ENCODE assay signal across 15 cellular contexts in the genomic region with DNA sequence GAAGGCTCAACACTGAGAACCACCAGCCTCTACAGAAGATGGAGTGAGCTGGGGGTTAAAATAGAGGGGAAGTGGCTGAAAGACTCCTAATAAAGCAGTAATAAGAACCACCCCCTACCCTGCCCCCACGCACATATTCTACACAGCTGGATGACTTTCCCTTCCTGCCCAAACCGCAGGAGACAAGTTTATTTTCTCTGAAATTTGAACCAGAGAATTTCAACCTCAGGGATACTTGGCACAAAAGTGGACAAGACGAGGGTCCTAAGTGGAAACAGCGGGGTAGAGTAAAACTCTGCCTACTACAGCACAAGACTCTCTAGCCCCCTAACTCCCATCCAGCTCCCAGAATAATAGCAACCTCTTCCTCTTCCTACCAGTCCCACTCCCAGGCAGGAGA. TPM values are rescaled to one million over a fixed set of nuclear protein-coding genes. Genes with fewer than 3 reads are reported as not detected.
A peak's percentile ranks its signal among the peaks of the same experiment; 100 is the strongest.
DNase-seq lines count a peak whose midpoint lies in the region; ATAC-seq, FAIRE-seq and TF ChIP-seq lines count a peak whose summit lies in the region.
"Had no signal": no experiment of that assay in that cellular context is flagged by ENCODE, and none has a peak within 500 bp of the region (broad histone marks: within the 10 kb centered on the region; RNA-seq: fewer than 3 reads in every experiment).

No MANE protein-coding gene starts in this region.

- no peaks in the 10 kb centered on the region for H3K27me3 ChIP-seq in spleen (replicated peaks in 1 of 7)
- H3K27me3 ChIP-seq: vagina had no signal

- peaks cover 0 to 72% (median 17%) of the 10 kb centered on the region in 6 donors for H3K36me3 ChIP-seq in spleen

- POLR2A ChIA-PET in WTC11 (lab: Charles Lee) = no interaction called here

- H3K9me3 Mint-ChIP-seq in WTC11 = no peaks in the 10 kb centered on the region
- H3K9me3 Mint-ChIP-seq in stimulated activated naive B cell treated with anti-CD40 and anti-IgM and Interleukin-4, amounts not matched to agents 10 μg/mL and 1 μg/mL and 100 μg/mL, for 72 hours = peaks cover 0 to 2% of the 10 kb centered on the region in 2 donors

- H3K4me1 ChIP-seq in spleen = peaks cover 0 to 43% (median 15%) of the 10 kb centered on the region in 6 donors
- H3K4me1 ChIP-seq: vagina had no signal

- no peak overlapping the region for H3K4me3 Mint-ChIP-seq in WTC11
- peak overlapping the region in 1 of 2 donors; percentile 12 for H3K4me3 Mint-ChIP-seq in stimulated activated naive B cell treated with anti-CD40 and anti-IgM and Interleukin-4, amounts not matched to agents 10 μg/mL and 1 μg/mL and 100 μg/mL, for 72 hours

- 37 to 44% (median 39%) methylated on average over 4 of the region's 4 CpGs for WGBS in spleen, 5 donors

- H3K4me1 Mint-ChIP-seq in WTC11 = peaks cover 17% of the 10 kb centered on the region
- peaks cover 18 to 56% of the 10 kb centered on the region in 2 donors for H3K4me1 Mint-ChIP-seq in stimulated activated naive B cell treated with anti-CD40 and anti-IgM and Interleukin-4, amounts not matched to agents 10 μg/mL and 1 μg/mL and 100 μg/mL, for 72 hours

- peak; percentile 51 for DNase-seq in H4 (ENCODE audit: low spot score)
- DNase-seq in WTC11 (ENCODE audit: low spot score) = no peak
- peak; percentile 2 for DNase-seq in glomerular visceral epithelial cell (ENCODE audit: extremely low spot score)
- no peak for DNase-seq in stimulated activated naive B cell treated with anti-CD40 and anti-IgM and Interleukin-4, amounts not matched to agents 10 μg/mL and 1 μg/mL and 100 μg/mL, for 72 hours
- DNase-seq in spleen = no peak
- no peak for DNase-seq in urothelium cell line (ENCODE audit: low spot score)
- DNase-seq: activated CD4-positive, CD25-positive, alpha-beta regulatory T cell; activated T-cell treated with anti-CD3 and anti-CD28 coated beads, Interleukin-2, amount 50 U/mL, for 48 hours; cerebellar nuclear complex; DMS79; glutamatergic neuron; mesendoderm; RPMI8226 had no signal

- CTCF ChIA-PET in WTC11 (lab: Charles Lee) = interaction anchor here (1.1 kb wide), 1 partner anchor 32 kb away, joined by 3 read pairs; no protein-coding TSS in a partner anchor

- no peaks in the 10 kb centered on the region for H3K27me3 Mint-ChIP-seq in WTC11 (ENCODE audit: low read depth)
- H3K27me3 Mint-ChIP-seq in stimulated activated naive B cell treated with anti-CD40 and anti-IgM and Interleukin-4, amounts not matched to agents 10 μg/mL and 1 μg/mL and 100 μg/mL, for 72 hours = no peaks in the 10 kb centered on the region

- no peak for TF ChIP-seq POLR2A in spleen (IDR thresholded peaks at IDR 0.05)

- peak overlapping the region in 4 of 8 donors; percentile 42 to 56 (median 48) for H3K27ac ChIP-seq in spleen
- H3K27ac ChIP-seq: vagina had no signal

- no peak overlapping the region for H3K4me3 ChIP-seq in spleen
- H3K4me3 ChIP-seq: vagina had no signal

- FAIRE-seq in urothelium cell line (lab: Jason Lieb, UNC) = no peak

- peak; percentile 44; the same call in 1 of the 2 replicates for ATAC-seq in WTC11
- peak; percentile 31 to 39 for ATAC-seq in stimulated activated naive B cell treated with anti-CD40 and anti-IgM and Interleukin-4, amounts not matched to agents 10 μg/mL and 1 μg/mL and 100 μg/mL, for 72 hours (replicated peaks)
- no peak for ATAC-seq in HG03571 (IDR thresholded peaks at IDR 0.05; ENCODE audit: unreplicated experiment)

- TF ChIP-seq CTCF in WTC11 (IDR thresholded peaks at IDR 0.05) = no peak
- no peak for TF ChIP-seq CTCF in spleen (IDR thresholded peaks at IDR 0.05 in 8 of 11, conservative IDR thresholded peaks at IDR 0.05 in 3 of 11)

- no peaks in the 10 kb centered on the region for H3K9me3 ChIP-seq in spleen
- H3K9me3 ChIP-seq: vagina had no signal

- H3K27ac Mint-ChIP-seq in WTC11 = no peak overlapping the region
- peak overlapping the region; percentile 91 for H3K27ac Mint-ChIP-seq in stimulated activated naive B cell treated with anti-CD40 and anti-IgM and Interleukin-4, amounts not matched to agents 10 μg/mL and 1 μg/mL and 100 μg/mL, for 72 hours

- intact Hi-C loops in spleen (cut with DNase I; ENCODE audit: low total_unique reads) = no loop called here

- H3K36me3 Mint-ChIP-seq in WTC11 = no peaks in the 10 kb centered on the region
- peaks cover 31 to 49% of the 10 kb centered on the region in 2 donors for H3K36me3 Mint-ChIP-seq in stimulated activated naive B cell treated with anti-CD40 and anti-IgM and Interleukin-4, amounts not matched to agents 10 μg/mL and 1 μg/mL and 100 μg/mL, for 72 hours

TF ChIP-seq in WTC11, 78 proteins besides CTCF, POLR2A, EP300 and RAD21:
- TF ChIP-seq E2F5 (CRISPR knock-in tag; IDR thresholded peaks at IDR 0.05) (no peak), ZNF232 (CRISPR knock-in tag; IDR thresholded peaks at IDR 0.05) (no peak), KAT7 (CRISPR knock-in tag; IDR thresholded peaks at IDR 0.05; ENCODE audit: borderline replicate concordance) (no peak), ATF1 (CRISPR knock-in tag; IDR thresholded peaks at IDR 0.05) (no peak), RELA (CRISPR knock-in tag; IDR thresholded peaks at IDR 0.05; ENCODE audit: borderline replicate concordance) (no peak), TCF7 (CRISPR knock-in tag; IDR thresholded peaks at IDR 0.05; ENCODE audit: low read depth) (no peak), GTF2I (CRISPR knock-in tag; conservative IDR thresholded peaks at IDR 0.05) (no peak), OVOL2 (CRISPR knock-in tag; IDR thresholded peaks at IDR 0.05; ENCODE audit: borderline replicate concordance) (no peak), HMGA2 (CRISPR knock-in tag; IDR thresholded peaks at IDR 0.05) (no peak), ZNF416 (CRISPR knock-in tag; IDR thresholded peaks at IDR 0.05) (no peak), NR3C1 (CRISPR knock-in tag; conservative IDR thresholded peaks at IDR 0.05; ENCODE audit: low read depth) (no peak), TP53 (CRISPR knock-in tag; IDR thresholded peaks at IDR 0.05) (no peak), ZNF121 (CRISPR knock-in tag; IDR thresholded peaks at IDR 0.05) (no peak), ZSCAN18 (CRISPR knock-in tag; IDR thresholded peaks at IDR 0.05) (no peak)
- TF ChIP-seq, protein P1, sequence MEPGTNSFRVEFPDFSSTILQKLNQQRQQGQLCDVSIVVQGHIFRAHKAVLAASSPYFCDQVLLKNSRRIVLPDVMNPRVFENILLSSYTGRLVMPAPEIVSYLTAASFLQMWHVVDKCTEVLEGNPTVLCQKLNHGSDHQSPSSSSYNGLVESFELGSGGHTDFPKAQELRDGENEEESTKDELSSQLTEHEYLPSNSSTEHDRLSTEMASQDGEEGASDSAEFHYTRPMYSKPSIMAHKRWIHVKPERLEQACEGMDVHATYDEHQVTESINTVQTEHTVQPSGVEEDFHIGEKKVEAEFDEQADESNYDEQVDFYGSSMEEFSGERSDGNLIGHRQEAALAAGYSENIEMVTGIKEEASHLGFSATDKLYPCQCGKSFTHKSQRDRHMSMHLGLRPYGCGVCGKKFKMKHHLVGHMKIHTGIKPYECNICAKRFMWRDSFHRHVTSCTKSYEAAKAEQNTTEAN (CRISPR knock-in tag; IDR thresholded peaks at IDR 0.05) = no peak
- TF ChIP-seq, protein P2, sequence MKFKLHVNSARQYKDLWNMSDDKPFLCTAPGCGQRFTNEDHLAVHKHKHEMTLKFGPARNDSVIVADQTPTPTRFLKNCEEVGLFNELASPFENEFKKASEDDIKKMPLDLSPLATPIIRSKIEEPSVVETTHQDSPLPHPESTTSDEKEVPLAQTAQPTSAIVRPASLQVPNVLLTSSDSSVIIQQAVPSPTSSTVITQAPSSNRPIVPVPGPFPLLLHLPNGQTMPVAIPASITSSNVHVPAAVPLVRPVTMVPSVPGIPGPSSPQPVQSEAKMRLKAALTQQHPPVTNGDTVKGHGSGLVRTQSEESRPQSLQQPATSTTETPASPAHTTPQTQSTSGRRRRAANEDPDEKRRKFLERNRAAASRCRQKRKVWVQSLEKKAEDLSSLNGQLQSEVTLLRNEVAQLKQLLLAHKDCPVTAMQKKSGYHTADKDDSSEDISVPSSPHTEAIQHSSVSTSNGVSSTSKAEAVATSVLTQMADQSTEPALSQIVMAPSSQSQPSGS (CRISPR knock-in tag; IDR thresholded peaks at IDR 0.05; ENCODE audit: borderline replicate concordance, low read depth) = no peak
- TF ChIP-seq, protein P3, sequence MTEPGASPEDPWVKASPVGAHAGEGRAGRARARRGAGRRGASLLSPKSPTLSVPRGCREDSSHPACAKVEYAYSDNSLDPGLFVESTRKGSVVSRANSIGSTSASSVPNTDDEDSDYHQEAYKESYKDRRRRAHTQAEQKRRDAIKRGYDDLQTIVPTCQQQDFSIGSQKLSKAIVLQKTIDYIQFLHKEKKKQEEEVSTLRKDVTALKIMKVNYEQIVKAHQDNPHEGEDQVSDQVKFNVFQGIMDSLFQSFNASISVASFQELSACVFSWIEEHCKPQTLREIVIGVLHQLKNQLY (CRISPR knock-in tag; IDR thresholded peaks at IDR 0.05) = no peak
TF ChIP-seq in WTC11: peak in this region for 0.

RNA-seq across cellular contexts. Expression of gene USF3, which starts 28.4 kb away (rescaled TPM):
- 4.3 and 9.3 TPM in 2 replicates for total RNA-seq in H4 (2014; rRNA removed; shearing (Covaris generic))
- total RNA-seq in WTC11 (2021) = 14.8 to 16.4 TPM (median 15.9 TPM) in 3 replicates
- 10 to 100 TPM; 23.9 to 36.0 (median 28.4) TPM for total RNA-seq in spleen
- polyA plus RNA-seq in spleen = 1 to 10 TPM; 5.5 to 8.2 (median 7.0) TPM

Comparison
In these comparisons a context has a peak if more than half of its experiments do, and no peak if none do; other contexts are left out.
1. DNase-seq: peak in H4 (single experiment) and glomerular visceral epithelial cell (single experiment); none in WTC11 (single experiment), stimulated activated naive B cell treated with anti-CD40 and anti-IgM and Interleukin-4, amounts not matched to agents 10 μg/mL and 1 μg/mL and 100 μg/mL, for 72 hours (single experiment), spleen (single experiment) and urothelium cell line (single experiment).